Comparison of ENCODE assay signal across 24 cellular contexts in the genomic region with DNA sequence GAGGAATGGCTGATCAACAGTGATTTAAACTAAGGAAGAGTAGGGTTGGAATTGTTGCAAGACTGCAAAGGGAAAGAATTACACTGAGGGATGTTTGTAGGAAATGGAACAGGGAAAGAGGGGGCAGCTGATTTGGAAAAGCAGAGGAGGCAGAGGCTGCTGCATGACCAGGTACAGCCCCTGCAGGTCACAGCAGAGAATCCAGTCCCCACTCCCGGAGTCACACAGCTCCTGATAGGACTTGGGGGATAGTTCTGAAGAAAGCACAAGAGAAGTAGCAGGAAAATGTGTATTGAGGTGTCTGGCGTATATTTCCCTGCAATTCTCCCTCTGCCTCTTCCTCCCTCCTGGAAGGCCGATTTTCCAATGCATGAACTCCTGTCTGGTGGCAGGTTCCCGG.
DNase-seq lines count a peak whose midpoint lies in the region; ATAC-seq, FAIRE-seq and TF ChIP-seq lines count a peak whose summit lies in the region.
"Had no signal": no experiment of that assay in that cellular context is flagged by ENCODE, and none has a peak within 500 bp of the region (broad histone marks: within the 10 kb centered on the region; RNA-seq: fewer than 3 reads in every experiment).

No MANE protein-coding gene starts in this region.

- ATAC-seq in HepG2 (peak; percentile 92), HG02970 (IDR thresholded peaks at IDR 0.05; ENCODE audit: low FRiP score, unreplicated experiment) (no peak)
- no peak for ATAC-seq in stimulated activated naive CD8-positive, alpha-beta T cell treated with anti-CD3 and anti-CD28 coated beads, Interleukin-15, amount 100 ng/mL, for 72 hours
- ATAC-seq: SK-N-SH treated with all-trans-retinoic acid at 6 μM for 48 hours had no signal

- H3K9me3 ChIP-seq in endodermal cell (ENCODE audit: control insufficient read depth, low read length): no peaks in the 10 kb centered on the region
- H3K9me3 ChIP-seq in HepG2 (ENCODE audit: low read length): no peaks in the 10 kb centered on the region
- H3K9me3 ChIP-seq: BE2C had no signal

- TF ChIP-seq EP300 in HepG2 (IDR thresholded peaks at IDR 0.05; ENCODE audit: low read depth in 2 of 2, low read length in 2 of 2) (no peak), HepG2 (CRISPR knock-in tag; IDR thresholded peaks at IDR 0.05; ENCODE audit: borderline replicate concordance) (no peak)

- no peaks in the 10 kb centered on the region for H3K36me3 Mint-ChIP-seq in endodermal cell (ENCODE audit: low read depth)
- H3K36me3 Mint-ChIP-seq: IgD-negative memory B cell had no signal

- no peak overlapping the region for H3K4me3 Mint-ChIP-seq in endodermal cell
- no peak overlapping the region for H3K4me3 Mint-ChIP-seq in stimulated activated naive CD8-positive, alpha-beta T cell treated with anti-CD3 and anti-CD28 coated beads, Interleukin-15, amount 100 ng/mL, for 72 hours
- H3K4me3 Mint-ChIP-seq: CD4-positive, alpha-beta T cell; IgD-negative memory B cell had no signal

- FAIRE-seq in HepG2 (lab: Jason Lieb, UNC): peak; percentile 34
- FAIRE-seq: A204.1, HTR-8/SVneo had no signal

- H3K4me1 ChIP-seq in endodermal cell (ENCODE audit: control insufficient read depth, insufficient read depth, low read length): no peaks in the 10 kb centered on the region
- no peaks in the 10 kb centered on the region for H3K4me1 ChIP-seq in HepG2 (ENCODE audit: insufficient read depth, low read length)
- H3K4me1 ChIP-seq: BE2C had no signal

- no peak overlapping the region for H3K27ac Mint-ChIP-seq in endodermal cell
- no peak overlapping the region for H3K27ac Mint-ChIP-seq in stimulated activated naive CD8-positive, alpha-beta T cell treated with anti-CD3 and anti-CD28 coated beads, Interleukin-15, amount 100 ng/mL, for 72 hours
- H3K27ac Mint-ChIP-seq: CD4-positive, alpha-beta T cell; IgD-negative memory B cell had no signal

- peak; percentile 45 for TF ChIP-seq CTCF in GM06990 (IDR thresholded peaks at IDR 0.05; ENCODE audit: insufficient read depth, low read length, poor library complexity, severe bottlenecking)
- peak; percentile 40; the same call in 1 of the 2 replicates for TF ChIP-seq CTCF in VCaP (conservative IDR thresholded peaks at IDR 0.05)
- peak; percentile 54 for TF ChIP-seq CTCF in endodermal cell (conservative IDR thresholded peaks at IDR 0.05)
- TF ChIP-seq CTCF in HepG2 (CRISPR knock-in tag; IDR thresholded peaks at IDR 0.05): peak; percentile 46

- H3K27me3 ChIP-seq in GM06990 (replicated peaks; ENCODE audit: control insufficient read depth, insufficient read depth, low read length): no peaks in the 10 kb centered on the region
- no peaks in the 10 kb centered on the region for H3K27me3 ChIP-seq in endodermal cell (ENCODE audit: control insufficient read depth, insufficient read depth, low read length, poor library complexity, severe bottlenecking)
- peaks cover 0 to 12% of the 10 kb centered on the region in 2 experiments; a peak in 2 of 5 replicates for H3K27me3 ChIP-seq in HepG2 (ENCODE audit: control insufficient read depth in 1 of 2, insufficient read depth in 2 of 2, low read length in 2 of 2)
- H3K27me3 ChIP-seq: BE2C had no signal

- in situ Hi-C loops in HepG2 (cut with HindIII; ENCODE audit: extremely low pct_ligation_motif_present, low pct_unique_long_range_greater_than_20kb): no loop called here

- H3K4me2 ChIP-seq in HepG2 (ENCODE audit: low read depth, low read length): no peak overlapping the region

- TF ChIP-seq RAD21 in HepG2 (CRISPR knock-in tag; IDR thresholded peaks at IDR 0.05): no peak

- no peak for DNase-seq in GM06990 (ENCODE audit: extremely low read depth, insufficient read length)
- peak; percentile 69 for DNase-seq in endodermal cell
- DNase-seq in HepG2 (ENCODE audit: low spot score): no peak
- no peak for DNase-seq in OCI-M2 (lab: John Stamatoyannopoulos, UW; ENCODE audit: unreplicated experiment)
- DNase-seq in central memory CD4-positive, alpha-beta T cell: no peak
- DNase-seq in stimulated activated naive CD8-positive, alpha-beta T cell treated with anti-CD3 and anti-CD28 coated beads, Interleukin-15, amount 100 ng/mL, for 72 hours: no peak
- DNase-seq: BE2C; Calu3; CD4-positive, alpha-beta T cell; DMS53; EL; HCEC 1CT; Kasumi-1; NCI-H1092 treated with DMSO at 0.1 percent for 48 hours; NCI-H2081 treated with DMSO at 0.1 percent for 48 hours; NCI-H446 treated with DMSO at 0.1 percent for 48 hours; NCI-H69; SHP77 treated with DMSO at 0.1 percent for 48 hours had no signal

- H3K4me3 ChIP-seq in GM06990 (replicated peaks; ENCODE audit: low read depth, low read length): no peak overlapping the region
- no peak overlapping the region for H3K4me3 ChIP-seq in endodermal cell (ENCODE audit: low read length)
- H3K4me3 ChIP-seq in HepG2 (replicated peaks in 1 of 3; ENCODE audit: insufficient read depth in 1 of 3, low read depth in 2 of 3, low read length in 3 of 3): no peak overlapping the region

- intact Hi-C loops in HepG2 (cut with micrococcal nuclease; ENCODE audit: unreplicated experiment): no loop called here

- WGBS in endodermal cell (ENCODE audit: insufficient coverage in 1 of 2, insufficient read length in 1 of 2), 2 experiments: 56 to 81% methylated on average over 1 to 4 of the region's 4 CpGs
- 11% methylated on average over 4 of the region's 4 CpGs for WGBS in HepG2 (ENCODE audit: low lambda C conversion rate)

- H3K79me2 ChIP-seq in HepG2 (ENCODE audit: insufficient read depth, low read length): no peaks in the 10 kb centered on the region

- no peak overlapping the region for H3K27ac ChIP-seq in VCaP
- no peak overlapping the region for H3K27ac ChIP-seq in endodermal cell (ENCODE audit: low read depth, low read length)
- no peak overlapping the region for H3K27ac ChIP-seq in HepG2 (ENCODE audit: extremely low read length, insufficient read depth, low read length)

- no peaks in the 10 kb centered on the region for H4K20me1 ChIP-seq in HepG2 (ENCODE audit: insufficient read depth, low read length)

- peaks cover 4% of the 10 kb centered on the region for H3K4me1 Mint-ChIP-seq in endodermal cell
- no peaks in the 10 kb centered on the region for H3K4me1 Mint-ChIP-seq in stimulated activated naive CD8-positive, alpha-beta T cell treated with anti-CD3 and anti-CD28 coated beads, Interleukin-15, amount 100 ng/mL, for 72 hours
- H3K4me1 Mint-ChIP-seq: IgD-negative memory B cell had no signal

- no peaks in the 10 kb centered on the region for H3K9me3 Mint-ChIP-seq in endodermal cell
- H3K9me3 Mint-ChIP-seq in stimulated activated naive CD8-positive, alpha-beta T cell treated with anti-CD3 and anti-CD28 coated beads, Interleukin-15, amount 100 ng/mL, for 72 hours: peaks cover 0 to 4% of the 10 kb centered on the region in 2 donors
- H3K9me3 Mint-ChIP-seq: CD4-positive, alpha-beta T cell had no signal

- no TSS peak for BruUV-seq in HepG2 (replicated peaks; lab: Mats Ljungman, UMichigan)

- no peaks in the 10 kb centered on the region for H3K36me3 ChIP-seq in GM06990 (ENCODE audit: control insufficient read depth, insufficient read depth, low read length)
- H3K36me3 ChIP-seq in endodermal cell (ENCODE audit: control insufficient read depth, insufficient read depth, low read length): no peaks in the 10 kb centered on the region
- no peaks in the 10 kb centered on the region for H3K36me3 ChIP-seq in HepG2 (replicated peaks in 1 of 2; ENCODE audit: control insufficient read depth in 1 of 2, insufficient read depth in 2 of 2, low read length in 2 of 2)
- H3K36me3 ChIP-seq: BE2C had no signal

- H2AFZ ChIP-seq in HepG2 (ENCODE audit: low read length): no peak overlapping the region

- no peak for TF ChIP-seq POLR2A in HepG2 (IDR thresholded peaks at IDR 0.05; ENCODE audit: insufficient read depth in 1 of 2, low read depth in 2 of 2, low read length in 2 of 2)

- H3K9ac ChIP-seq in endodermal cell (ENCODE audit: extremely low read depth, low read length, poor library complexity, severe bottlenecking) (no peak overlapping the region), HepG2 (ENCODE audit: insufficient read depth, low read depth, low read length) (no peak overlapping the region)

- CTCF ChIA-PET in HepG2 (lab: Yijun Ruan, JAX; ENCODE audit: low intra/inter-chr PET ratio, low total read pairs): no interaction called here

- H3K27me3 Mint-ChIP-seq in endodermal cell (ENCODE audit: insufficient read depth): no peaks in the 10 kb centered on the region
- peaks cover 12% of the 10 kb centered on the region for H3K27me3 Mint-ChIP-seq in stimulated activated naive CD8-positive, alpha-beta T cell treated with anti-CD3 and anti-CD28 coated beads, Interleukin-15, amount 100 ng/mL, for 72 hours
- H3K27me3 Mint-ChIP-seq: CD4-positive, alpha-beta T cell; IgD-negative memory B cell had no signal

- POLR2A ChIA-PET in HepG2 (lab: Yijun Ruan, JAX): no interaction called here

TF ChIP-seq in HepG2, 621 proteins besides CTCF, POLR2A, EP300 and RAD21 (continues in another document):
- TF ChIP-seq ZNF746 (CRISPR knock-in tag; IDR thresholded peaks at IDR 0.05): no peak
- peak; percentile 15; the same call in 1 of the 2 replicates for TF ChIP-seq STAG1 (CRISPR knock-in tag; IDR thresholded peaks at IDR 0.05)
- TF ChIP-seq, protein P1, sequence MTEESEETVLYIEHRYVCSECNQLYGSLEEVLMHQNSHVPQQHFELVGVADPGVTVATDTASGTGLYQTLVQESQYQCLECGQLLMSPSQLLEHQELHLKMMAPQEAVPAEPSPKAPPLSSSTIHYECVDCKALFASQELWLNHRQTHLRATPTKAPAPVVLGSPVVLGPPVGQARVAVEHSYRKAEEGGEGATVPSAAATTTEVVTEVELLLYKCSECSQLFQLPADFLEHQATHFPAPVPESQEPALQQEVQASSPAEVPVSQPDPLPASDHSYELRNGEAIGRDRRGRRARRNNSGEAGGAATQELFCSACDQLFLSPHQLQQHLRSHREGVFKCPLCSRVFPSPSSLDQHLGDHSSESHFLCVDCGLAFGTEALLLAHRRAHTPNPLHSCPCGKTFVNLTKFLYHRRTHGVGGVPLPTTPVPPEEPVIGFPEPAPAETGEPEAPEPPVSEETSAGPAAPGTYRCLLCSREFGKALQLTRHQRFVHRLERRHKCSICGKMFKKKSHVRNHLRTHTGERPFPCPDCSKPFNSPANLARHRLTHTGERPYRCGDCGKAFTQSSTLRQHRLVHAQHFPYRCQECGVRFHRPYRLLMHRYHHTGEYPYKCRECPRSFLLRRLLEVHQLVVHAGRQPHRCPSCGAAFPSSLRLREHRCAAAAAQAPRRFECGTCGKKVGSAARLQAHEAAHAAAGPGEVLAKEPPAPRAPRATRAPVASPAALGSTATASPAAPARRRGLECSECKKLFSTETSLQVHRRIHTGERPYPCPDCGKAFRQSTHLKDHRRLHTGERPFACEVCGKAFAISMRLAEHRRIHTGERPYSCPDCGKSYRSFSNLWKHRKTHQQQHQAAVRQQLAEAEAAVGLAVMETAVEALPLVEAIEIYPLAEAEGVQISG (CRISPR knock-in tag; IDR thresholded peaks at IDR 0.05): no peak
- no peak for TF ChIP-seq GPN1 (CRISPR knock-in tag; IDR thresholded peaks at IDR 0.05; ENCODE audit: borderline replicate concordance)
